Comparison of ENCODE assay signal across 15 cellular contexts in the genomic region with DNA sequence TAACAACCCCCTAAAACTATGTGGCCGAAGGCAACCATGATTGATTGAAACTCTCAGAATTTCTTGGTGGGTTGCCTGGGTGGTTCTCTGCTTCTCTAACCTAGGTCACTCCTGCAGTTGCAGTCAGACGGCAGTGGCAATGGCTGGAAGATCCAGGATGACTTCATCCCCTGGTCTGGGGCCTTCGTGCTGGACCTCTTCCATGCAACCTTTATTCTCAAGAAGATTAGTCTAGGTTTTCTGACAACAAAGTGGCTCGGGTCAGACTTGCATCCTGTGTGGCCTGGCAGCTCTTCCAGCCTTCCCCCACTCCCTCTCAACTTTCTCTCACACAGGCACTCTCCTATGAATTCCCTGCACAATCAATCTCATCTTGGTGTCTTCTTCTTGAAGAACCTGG.
DNase-seq lines count a peak whose midpoint lies in the region; ATAC-seq and TF ChIP-seq lines count a peak whose summit lies in the region.
"Had no signal": no experiment of that assay in that cellular context is flagged by ENCODE, and none has a peak within 500 bp of the region (broad histone marks: within the 10 kb centered on the region; RNA-seq: fewer than 3 reads in every experiment).

No MANE protein-coding gene starts in this region.

- no peak overlapping the region for H3K18ac ChIP-seq in IMR-90 (ENCODE audit: low read depth, low read length)

- TF ChIP-seq RAD21 in IMR-90 (IDR thresholded peaks at IDR 0.05; ENCODE audit: low read length) = no peak

- no peaks in the 10 kb centered on the region for H3K36me3 Mint-ChIP-seq in activated CD4-positive, alpha-beta memory T cell treated with anti-CD3 and anti-CD28 coated beads for 36 hours
- H3K36me3 Mint-ChIP-seq: CD4-positive, alpha-beta memory T cell had no signal

- H3K14ac ChIP-seq in IMR-90 (replicated peaks; ENCODE audit: low read depth, low read length) = no peak overlapping the region

- H3K79me2 ChIP-seq in osteoblast (ENCODE audit: insufficient read depth, low read length) = no peaks in the 10 kb centered on the region

- no peak overlapping the region for H3K23ac ChIP-seq in IMR-90 (ENCODE audit: low read depth, low read length)

- no peak overlapping the region for H4K5ac ChIP-seq in IMR-90 (ENCODE audit: low read depth, low read length)

- no peak overlapping the region for H4K91ac ChIP-seq in IMR-90 (ENCODE audit: insufficient read depth, low read depth, low read length)

- no peak for TF ChIP-seq CTCF in IMR-90 (conservative IDR thresholded peaks at IDR 0.05; ENCODE audit: low read depth, low read length)
- TF ChIP-seq CTCF in choroid plexus epithelial cell (conservative IDR thresholded peaks at IDR 0.05; ENCODE audit: low read depth, low read length) = no peak
- no peak for TF ChIP-seq CTCF in osteoblast (IDR thresholded peaks at IDR 0.05; ENCODE audit: extremely low read depth, low read depth, low read length)
- TF ChIP-seq CTCF in foreskin fibroblast (IDR thresholded peaks at IDR 0.05; ENCODE audit: low read depth, low read length) = no peak

- CTCF ChIA-PET in IMR-90 (lab: Yijun Ruan, JAX) = no interaction called here
- CTCF ChIA-PET in activated CD4-positive, alpha-beta memory T cell treated with anti-CD3 and anti-CD28 coated beads for 36 hours (lab: Charles Lee) = no interaction called here

- H3K4ac ChIP-seq in IMR-90 (ENCODE audit: low read depth, low read length) = 0 out of 2 replicates have a peak overlapping the region, but pooled peaks have one; percentile 4

- no peak overlapping the region for H3K27ac Mint-ChIP-seq in activated CD4-positive, alpha-beta memory T cell treated with anti-CD3 and anti-CD28 coated beads for 36 hours
- H3K27ac Mint-ChIP-seq: CD4-positive, alpha-beta memory T cell; HFFc6 had no signal

- no peak overlapping the region for H2BK120ac ChIP-seq in IMR-90 (ENCODE audit: low read depth, low read length)

- H3K9me3 ChIP-seq in IMR-90 (ENCODE audit: control insufficient read depth, insufficient read depth, low read length) (no peaks in the 10 kb centered on the region), SJSA1 (replicated peaks) (no peaks in the 10 kb centered on the region), osteoblast (ENCODE audit: low read depth, low read length) (no peaks in the 10 kb centered on the region)
- H3K9me3 ChIP-seq: A549, BE2C had no signal

- no peak for TF ChIP-seq POLR2A in IMR-90 (IDR thresholded peaks at IDR 0.05; ENCODE audit: low read depth, low read length)

- no peak overlapping the region for H3K4me3 Mint-ChIP-seq in activated CD4-positive, alpha-beta memory T cell treated with anti-CD3 and anti-CD28 coated beads for 36 hours
- H3K4me3 Mint-ChIP-seq: CD4-positive, alpha-beta memory T cell; HFFc6 had no signal

- H2AK9ac ChIP-seq in IMR-90 (replicated peaks; ENCODE audit: low read depth, low read length, poor library complexity) = no peak overlapping the region

- H3K27me3 Mint-ChIP-seq in activated CD4-positive, alpha-beta memory T cell treated with anti-CD3 and anti-CD28 coated beads for 36 hours = no peaks in the 10 kb centered on the region

- no peaks in the 10 kb centered on the region for H3K9me1 ChIP-seq in IMR-90 (ENCODE audit: insufficient read depth, low read length)

- no peaks in the 10 kb centered on the region for H3K4me1 Mint-ChIP-seq in activated CD4-positive, alpha-beta memory T cell treated with anti-CD3 and anti-CD28 coated beads for 36 hours (ENCODE audit: low read depth)
- H3K4me1 Mint-ChIP-seq: CD4-positive, alpha-beta memory T cell had no signal

- H4K20me1 ChIP-seq in IMR-90 (ENCODE audit: insufficient read depth, low read length) = no peaks in the 10 kb centered on the region
- no peaks in the 10 kb centered on the region for H4K20me1 ChIP-seq in osteoblast (ENCODE audit: insufficient read depth, low read length)

- in situ Hi-C loops in IMR-90 (cut with MboI; ENCODE audit: low sequenced_read_pairs) = no loop called here

- no peak overlapping the region for H3K56ac ChIP-seq in IMR-90 (ENCODE audit: extremely low read depth, insufficient read depth, low read length)

- ATAC-seq in IMR-90 (ENCODE audit: low read depth) = no peak
- ATAC-seq: A549, GM12878 had no signal

- H2BK5ac ChIP-seq in IMR-90 (ENCODE audit: low read depth, low read length, poor library complexity, severe bottlenecking) = no peak overlapping the region

- no peak overlapping the region for H3K4me2 ChIP-seq in IMR-90 (ENCODE audit: low read depth, low read length)
- no peak overlapping the region for H3K4me2 ChIP-seq in osteoblast (ENCODE audit: insufficient read depth, low read length)
- H3K4me2 ChIP-seq: A549 had no signal

- H2AFZ ChIP-seq in IMR-90 (replicated peaks; ENCODE audit: low read length, poor library complexity) (no peak overlapping the region), osteoblast (ENCODE audit: low read length) (no peak overlapping the region)

- BruUV-seq in IMR-90 (replicated peaks; lab: Mats Ljungman, UMichigan) = no TSS peak

- no peak overlapping the region for H2BK20ac ChIP-seq in IMR-90 (ENCODE audit: low read depth, low read length)

- H3K4me3 ChIP-seq in IMR-90 (ENCODE audit: insufficient read depth, low read depth, low read length) (no peak overlapping the region), SJSA1 (no peak overlapping the region), choroid plexus epithelial cell (ENCODE audit: low read depth, low read length) (no peak overlapping the region), osteoblast (ENCODE audit: insufficient read depth, low read length) (no peak overlapping the region), foreskin fibroblast (ENCODE audit: low read depth in 1 of 2, low read length in 2 of 2) (no peak overlapping the region)
- H3K4me3 ChIP-seq: A549, GM12878 had no signal

- no peak overlapping the region for H3K9ac ChIP-seq in IMR-90 (ENCODE audit: low read depth, low read length)

- H3K9me3 Mint-ChIP-seq in activated CD4-positive, alpha-beta memory T cell treated with anti-CD3 and anti-CD28 coated beads for 36 hours = no peaks in the 10 kb centered on the region
- H3K9me3 Mint-ChIP-seq: HFFc6 had no signal

- DNase-seq in IMR-90 (peak; percentile 2), SJSA1 (ENCODE audit: low read depth in 1 of 2, low spot score in 2 of 2) (peak; percentile 67 to 75), choroid plexus epithelial cell (ENCODE audit: low read depth) (peak; percentile 39), osteoblast (ENCODE audit: insufficient read length, low spot score, missing footprints) (peak; percentile 13), foreskin fibroblast (no peak)
- DNase-seq in activated CD4-positive, alpha-beta memory T cell treated with anti-CD3 and anti-CD28 coated beads for 36 hours = no peak
- no peak for DNase-seq in activated CD4-positive, alpha-beta T cell treated with anti-CD3 and anti-CD28 coated beads for 48 hours
- DNase-seq: BE2C; CD4-positive, alpha-beta memory T cell; DMS79; HCEC 1CT; HFFc6 had no signal

- H3K4me1 ChIP-seq in IMR-90 (ENCODE audit: control insufficient read depth, insufficient read depth, low read length) (no peaks in the 10 kb centered on the region), SJSA1 (replicated peaks) (peaks cover 29% of the 10 kb centered on the region), osteoblast (ENCODE audit: insufficient read depth, low read length) (no peaks in the 10 kb centered on the region)
- H3K4me1 ChIP-seq: A549, BE2C had no signal

- no peak overlapping the region for H4K8ac ChIP-seq in IMR-90 (ENCODE audit: low read depth in 2 of 2, low read length in 2 of 2)

- H3K36me3 ChIP-seq in IMR-90 (ENCODE audit: control insufficient read depth, insufficient read depth, low read length) = no peaks in the 10 kb centered on the region
- no peaks in the 10 kb centered on the region for H3K36me3 ChIP-seq in SJSA1
- H3K36me3 ChIP-seq in osteoblast (ENCODE audit: insufficient read depth, low read length) = no peaks in the 10 kb centered on the region
- H3K36me3 ChIP-seq: BE2C had no signal

- H2AK5ac ChIP-seq in IMR-90 (ENCODE audit: low read depth, low read length) = no peak overlapping the region

- no peaks in the 10 kb centered on the region for H3K27me3 ChIP-seq in IMR-90 (ENCODE audit: control insufficient read depth, insufficient read depth, low read length)
- no peaks in the 10 kb centered on the region for H3K27me3 ChIP-seq in SJSA1 (replicated peaks)
- H3K27me3 ChIP-seq in osteoblast (ENCODE audit: insufficient read depth, low read length) = no peaks in the 10 kb centered on the region
- H3K27me3 ChIP-seq: BE2C had no signal

- H2BK15ac ChIP-seq in IMR-90 (ENCODE audit: low read depth, low read length) = no peak overlapping the region

- 0% methylated on average over 2 of the region's 4 CpGs; no CpG with 5 or more reads in 1 of the 2 experiments for WGBS in IMR-90 (ENCODE audit: extremely low coverage in 2 of 2, insufficient read length in 1 of 2), 2 experiments

- POLR2A ChIA-PET in IMR-90 (lab: Charles Lee; ENCODE audit: unreplicated experiment) = no interaction called here
- POLR2A ChIA-PET in activated CD4-positive, alpha-beta memory T cell treated with anti-CD3 and anti-CD28 coated beads for 36 hours (lab: Charles Lee) = no interaction called here

- dilution Hi-C loops in IMR-90 (cut with HindIII; ENCODE audit: low sequenced_read_pairs, unreplicated experiment) = no loop called here

- intact Hi-C loops in IMR-90 (cut with micrococcal nuclease) = no loop called here
- intact Hi-C loops in activated CD4-positive, alpha-beta memory T cell treated with anti-CD3 and anti-CD28 coated beads for 36 hours (cut with micrococcal nuclease) = no loop called here

- H3K79me1 ChIP-seq in IMR-90 (ENCODE audit: low read depth in 1 of 2, low read length in 2 of 2) = no peaks in the 10 kb centered on the region

- H3K27ac ChIP-seq in IMR-90 (ENCODE audit: insufficient read depth, low read length) (no peak overlapping the region), SJSA1 (peak overlapping the region; percentile 33; the same call in 1 of the 2 replicates), osteoblast (ENCODE audit: low read depth, low read length) (no peak overlapping the region)
- H3K27ac ChIP-seq: A549, C4-2B had no signal

TF ChIP-seq in IMR-90, 13 proteins besides CTCF, POLR2A, EP300 and RAD21 (continues in another document):
- TF ChIP-seq CEBPB (IDR thresholded peaks at IDR 0.05; ENCODE audit: low read depth, low read length) (no peak), MXI1 (IDR thresholded peaks at IDR 0.05; ENCODE audit: borderline replicate concordance, low read depth, low read length) (no peak), MAFK (IDR thresholded peaks at IDR 0.05; ENCODE audit: low read depth, low read length) (no peak), RFX5 (IDR thresholded peaks at IDR 0.05; ENCODE audit: low read depth, low read length) (no peak), FOS (IDR thresholded peaks at IDR 0.05; ENCODE audit: low read depth, low read length) (no peak), MAZ (IDR thresholded peaks at IDR 0.05; ENCODE audit: borderline replicate concordance, low read depth, low read length) (no peak)
- TF ChIP-seq, protein P1, sequence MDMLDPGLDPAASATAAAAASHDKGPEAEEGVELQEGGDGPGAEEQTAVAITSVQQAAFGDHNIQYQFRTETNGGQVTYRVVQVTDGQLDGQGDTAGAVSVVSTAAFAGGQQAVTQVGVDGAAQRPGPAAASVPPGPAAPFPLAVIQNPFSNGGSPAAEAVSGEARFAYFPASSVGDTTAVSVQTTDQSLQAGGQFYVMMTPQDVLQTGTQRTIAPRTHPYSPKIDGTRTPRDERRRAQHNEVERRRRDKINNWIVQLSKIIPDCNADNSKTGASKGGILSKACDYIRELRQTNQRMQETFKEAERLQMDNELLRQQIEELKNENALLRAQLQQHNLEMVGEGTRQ (IDR thresholded peaks at IDR 0.05; ENCODE audit: low read depth, low read length) = no peak

Comparison
In these comparisons a context has a peak if more than half of its experiments do, and no peak if none do; other contexts are left out.
1. DNase-seq: peak in IMR-90 (single experiment), SJSA1 (2 of 2), choroid plexus epithelial cell (single experiment) and osteoblast (single experiment); none in activated CD4-positive, alpha-beta memory T cell treated with anti-CD3 and anti-CD28 coated beads for 36 hours (single experiment), activated CD4-positive, alpha-beta T cell treated with anti-CD3 and anti-CD28 coated beads for 48 hours (single experiment) and foreskin fibroblast (0 of 2).